8 cellular contexts compared by ENCODE assay signal in genomic region chr13:46211116-46211515, GRCh38. TPM values are rescaled to one million over a fixed set of nuclear protein-coding genes. Genes with fewer than 3 reads are reported as not detected.
DNase-seq lines count a peak whose midpoint lies in the region; ATAC-seq and TF ChIP-seq lines count a peak whose summit lies in the region.

No MANE protein-coding gene starts in this region.

- H3K27me3 ChIP-seq in CD8-positive, alpha-beta T cell (ENCODE audit: insufficient read depth, low read length) = no peaks in the 10 kb centered on the region
- H3K27me3 ChIP-seq in gastrocnemius medialis = no peaks in the 10 kb centered on the region

- peak; percentile 76 for ATAC-seq in CD8-positive, alpha-beta T cell
- no peak for ATAC-seq in gastrocnemius medialis

- H3K27me3 Mint-ChIP-seq in CD8-positive, alpha-beta T cell (ENCODE audit: low read depth) = no peaks in the 10 kb centered on the region

- no peaks in the 10 kb centered on the region for H3K36me3 ChIP-seq in CD8-positive, alpha-beta T cell (ENCODE audit: insufficient read depth, low read length)
- H3K36me3 ChIP-seq in gastrocnemius medialis = no peaks in the 10 kb centered on the region

- peak in 6 of 7 experiments; percentile 3 to 76 (median 41) for DNase-seq in CD8-positive, alpha-beta T cell
- DNase-seq in GM20000 (ENCODE audit: low spot score) (peak; percentile 44), NCI-H1105 treated with DMSO at 0.1 percent for 48 hours (lab: John Stamatoyannopoulos, UW) (peak; percentile 10), activated T-cell treated with anti-CD3 and anti-CD28 coated beads for 4 hours (peak; percentile 20), germinal center (ENCODE audit: low spot score) (peak; percentile 6), gastrocnemius medialis (no peak), SW 1271 (lab: John Stamatoyannopoulos, UW) (no peak), ecto neural progenitor cell (ENCODE audit: low spot score) (no peak)

- peak overlapping the region; percentile 86 for H3K4me3 Mint-ChIP-seq in CD8-positive, alpha-beta T cell

- CTCF ChIA-PET in CD8-positive, alpha-beta T cell (lab: Charles Lee) = interaction anchor here (0.7 to 1.6 kb wide), 11 partner anchors 8 to 85 kb away, joined by 3 to 7 read pairs (median 5); no protein-coding TSS in a partner anchor

- no peaks in the 10 kb centered on the region for H3K9me3 ChIP-seq in CD8-positive, alpha-beta T cell (ENCODE audit: low read length)
- H3K9me3 ChIP-seq in gastrocnemius medialis = no peaks in the 10 kb centered on the region

- TF ChIP-seq POLR2A in gastrocnemius medialis (IDR thresholded peaks at IDR 0.05) = no peak

- H3K9me3 Mint-ChIP-seq in CD8-positive, alpha-beta T cell = peaks cover 3% of the 10 kb centered on the region

- peaks cover 19% of the 10 kb centered on the region for H3K4me1 Mint-ChIP-seq in CD8-positive, alpha-beta T cell (ENCODE audit: low read depth)

- intact Hi-C loops in CD8-positive, alpha-beta T cell (cut with DNase I, micrococcal nuclease) = loop anchor here (1.0 to 10.0 kb wide), 9 partner anchors 27 to 158 kb away; no protein-coding TSS in a partner anchor
- intact Hi-C loops in gastrocnemius medialis (cut with DNase I; ENCODE audit: low total_unique reads) = no loop called here

- peak overlapping the region; percentile 93 for H3K27ac Mint-ChIP-seq in CD8-positive, alpha-beta T cell

- H3K36me3 Mint-ChIP-seq in CD8-positive, alpha-beta T cell = peaks cover 3% of the 10 kb centered on the region

- in situ Hi-C loops in gastrocnemius medialis (cut with MboI; ENCODE audit: low sequenced_read_pairs in 4 of 4) = no loop called here

- POLR2A ChIA-PET in CD8-positive, alpha-beta T cell (lab: Charles Lee) = interaction anchor here (0.7 to 2.1 kb wide), 12 partner anchors 9 to 159 kb away, joined by 3 to 10 read pairs (median 4); partner anchors contain the start of genes LCP1 and ZC3H13

- H3K4me1 ChIP-seq in CD8-positive, alpha-beta T cell (ENCODE audit: insufficient read depth, low read length) = peaks cover 13% of the 10 kb centered on the region
- peaks cover 0 to 4% of the 10 kb centered on the region in 2 donors for H3K4me1 ChIP-seq in gastrocnemius medialis

- H3K27ac ChIP-seq in CD8-positive, alpha-beta T cell (ENCODE audit: low read depth, low read length) = peak overlapping the region; percentile 90
- no peak overlapping the region for H3K27ac ChIP-seq in gastrocnemius medialis

- no peak for TF ChIP-seq CTCF in CD8-positive, alpha-beta T cell (IDR thresholded peaks at IDR 0.05)
- no peak for TF ChIP-seq CTCF in GM20000 (IDR thresholded peaks at IDR 0.05; ENCODE audit: extremely low read depth, missing control alignments)
- TF ChIP-seq CTCF in gastrocnemius medialis (IDR thresholded peaks at IDR 0.05 in 4 of 5, conservative IDR thresholded peaks at IDR 0.05 in 1 of 5) = no peak

- peak overlapping the region; percentile 73 for H3K4me3 ChIP-seq in CD8-positive, alpha-beta T cell (ENCODE audit: low read depth, low read length)
- peak overlapping the region; percentile 43 to 58 (median 50) for H3K4me3 ChIP-seq in gastrocnemius medialis

RNA-seq across cellular contexts. Expression of gene LRRC63, which starts 0.6 kb away (rescaled TPM):
- under 1 TPM; 0.22 to 0.31 TPM for total RNA-seq in CD8-positive, alpha-beta T cell
- total RNA-seq in gastrocnemius medialis = not detected

RNA-seq across cellular contexts. Expression of gene LCP1, which starts 29.1 kb away (rescaled TPM):
- 100 to 1,000 TPM; 241 to 252 TPM for total RNA-seq in CD8-positive, alpha-beta T cell
- total RNA-seq in gastrocnemius medialis = 10 to 100 TPM in 2 of 4 donors, 1 to 10 TPM in 2; 3.7 to 12.5 (median 10.1) TPM

Comparison
In these comparisons a context has a peak if more than half of its experiments do, and no peak if none do; other contexts are left out.
1. DNase-seq: peak in CD8-positive, alpha-beta T cell (6 of 7), GM20000 (single experiment), NCI-H1105 treated with DMSO at 0.1 percent for 48 hours (single experiment), activated T-cell treated with anti-CD3 and anti-CD28 coated beads for 4 hours (single experiment) and germinal center (single experiment); none in gastrocnemius medialis (0 of 2), SW 1271 (0 of 2) and ecto neural progenitor cell (single experiment).
2. RNA of gene LCP1, which starts 29.1 kb away (total RNA-seq): 241 to 252 TPM in CD8-positive, alpha-beta T cell; 3.7 to 12.5 TPM in gastrocnemius medialis; every median in the first group is over 10 times any median in the second.